Comparison of ENCODE assay signal across 20 cellular contexts in the genomic region with DNA sequence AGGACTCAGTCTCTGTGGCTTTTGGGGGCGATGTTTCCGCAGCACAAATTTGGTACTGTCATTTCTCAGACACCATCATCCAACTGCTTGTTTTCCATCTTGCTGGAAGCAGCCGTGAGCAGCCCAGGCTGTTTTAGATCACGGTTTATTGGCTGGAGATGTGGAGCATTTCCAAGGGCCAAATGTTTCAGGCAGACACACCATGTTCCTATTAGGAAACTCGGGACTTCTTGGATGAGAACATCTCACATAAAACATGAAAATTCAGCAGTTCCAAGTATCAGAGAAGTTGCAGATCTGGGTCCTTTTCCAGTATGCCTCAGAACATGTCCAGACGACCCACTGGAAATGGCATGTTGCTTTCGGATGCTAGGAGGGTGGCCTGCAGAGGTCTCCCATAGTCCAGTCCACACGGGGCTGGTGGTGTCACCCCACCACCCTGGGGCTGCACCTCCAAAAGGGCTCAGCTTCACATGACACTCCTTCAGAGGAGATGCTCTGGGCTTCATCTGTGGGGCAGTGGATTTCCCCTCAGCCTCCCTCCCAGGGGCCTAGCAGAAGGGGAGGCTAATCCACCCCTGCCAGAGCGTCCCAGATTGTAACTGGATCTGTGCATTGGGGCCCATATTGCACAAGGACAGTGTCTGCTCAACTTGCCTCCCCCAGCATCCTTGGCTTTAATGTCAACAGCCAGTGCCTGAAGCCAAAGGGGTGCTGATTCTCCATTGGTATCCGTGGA.
A peak's percentile ranks its signal among the peaks of the same experiment; 100 is the strongest.
DNase-seq lines count a peak whose midpoint lies in the region; ATAC-seq and TF ChIP-seq lines count a peak whose summit lies in the region.
"Had no signal": no experiment of that assay in that cellular context is flagged by ENCODE, and none has a peak within 500 bp of the region (broad histone marks: within the 10 kb centered on the region; RNA-seq: fewer than 3 reads in every experiment).

No MANE protein-coding gene starts in this region.

- CTCF ChIA-PET in MCF 10A (lab: Yijun Ruan, JAX) = interaction anchor here (0.7 kb wide), 1 partner anchor 253 kb away, joined by 3 read pairs; no protein-coding TSS in a partner anchor

- POLR2A ChIA-PET in MCF 10A (lab: Yijun Ruan, JAX) = no interaction called here

- TF ChIP-seq CTCF in breast epithelium (IDR thresholded peaks at IDR 0.05) = no peak
- TF ChIP-seq CTCF in MCF 10A (IDR thresholded peaks at IDR 0.05; ENCODE audit: unreplicated experiment) = no peak
- TF ChIP-seq CTCF in lung (IDR thresholded peaks at IDR 0.05; ENCODE audit: control extremely low read depth, extremely low read depth) = no peak
- peak in 1 of 4 experiments; percentile 6 for TF ChIP-seq CTCF in uterus (IDR thresholded peaks at IDR 0.05)

- no peaks in the 10 kb centered on the region for H3K4me1 Mint-ChIP-seq in MCF 10A (ENCODE audit: insufficient read depth, unreplicated experiment)
- H3K4me1 Mint-ChIP-seq: activated CD4-positive, alpha-beta T cell treated with anti-CD3 and anti-CD28 coated beads, Interleukin-2, amount 10 ng/mL, durations not matched to agents 24 days and 14 days; stimulated activated effector memory CD8-positive, alpha-beta T cell treated with anti-CD3 and anti-CD28 coated beads, Interleukin-12 subunit alpha, Interleukin-12 subunit beta, amount 100 ng/mL, for 72 hours had no signal

- H3K27me3 Mint-ChIP-seq in MCF 10A (ENCODE audit: insufficient read depth, unreplicated experiment) = no peaks in the 10 kb centered on the region
- H3K27me3 Mint-ChIP-seq: activated CD4-positive, alpha-beta T cell treated with anti-CD3 and anti-CD28 coated beads, Interleukin-2, amount 10 ng/mL, durations not matched to agents 24 days and 14 days had no signal

- no peak overlapping the region for H3K27ac Mint-ChIP-seq in MCF 10A (ENCODE audit: low read depth, unreplicated experiment)
- no peak overlapping the region for H3K27ac Mint-ChIP-seq in activated naive CD4-positive, alpha-beta T cell treated with anti-CD3 and anti-CD28 coated beads, Interleukin-2, amount 50 U/mL, for 72 hours
- H3K27ac Mint-ChIP-seq: activated CD4-positive, alpha-beta T cell treated with anti-CD3 and anti-CD28 coated beads, Interleukin-2, amount 10 ng/mL, durations not matched to agents 24 days and 14 days; natural killer cell treated with Interleukin-12 subunit alpha and Interleukin-12 subunit beta and Interleukin-15 and Interleukin-18, amount 100 ng/mL, for 72 hours; stimulated activated effector memory CD8-positive, alpha-beta T cell treated with anti-CD3 and anti-CD28 coated beads, Interleukin-12 subunit alpha, Interleukin-12 subunit beta, amount 100 ng/mL, for 72 hours had no signal

- intact Hi-C loops in breast epithelium (cut with DNase I; ENCODE audit: low total_unique reads) (no loop called here), MCF 10A (cut with micrococcal nuclease) (no loop called here), sciatic nerve (cut with DNase I) (no loop called here), uterus (cut with DNase I; ENCODE audit: low total_unique reads) (loop anchor here (10.0 kb wide), 1 partner anchor 225 kb away; a partner anchor contains a TSS)

- no peaks in the 10 kb centered on the region for H3K36me3 Mint-ChIP-seq in MCF 10A (ENCODE audit: insufficient read depth, unreplicated experiment)
- no peaks in the 10 kb centered on the region for H3K36me3 Mint-ChIP-seq in activated naive CD4-positive, alpha-beta T cell treated with anti-CD3 and anti-CD28 coated beads, Interleukin-2, amount 50 U/mL, for 72 hours
- H3K36me3 Mint-ChIP-seq: natural killer cell treated with Interleukin-12 subunit alpha and Interleukin-12 subunit beta and Interleukin-15 and Interleukin-18, amount 100 ng/mL, for 72 hours; stimulated activated effector memory CD8-positive, alpha-beta T cell treated with anti-CD3 and anti-CD28 coated beads, Interleukin-12 subunit alpha, Interleukin-12 subunit beta, amount 100 ng/mL, for 72 hours had no signal

- BruUV-seq in MCF 10A (replicated peaks; lab: Mats Ljungman, UMichigan) = no TSS peak

- DNase-seq in breast epithelium (ENCODE audit: low spot score in 2 of 2) (peak in 1 of 2 donors; percentile 30), MCF 10A (ENCODE audit: unreplicated experiment) (no peak), lung (ENCODE audit: low spot score) (no peak), sciatic nerve (ENCODE audit: low spot score) (no peak), uterus (peak; percentile 80 to 92), COLO668 (lab: John Stamatoyannopoulos, UW; ENCODE audit: unreplicated experiment) (no peak), NCI-H146 treated with DMSO at 0.1 percent for 48 hours (lab: John Stamatoyannopoulos, UW; ENCODE audit: unreplicated experiment) (no peak)
- DNase-seq in activated naive CD4-positive, alpha-beta T cell treated with anti-CD3 and anti-CD28 coated beads, Interleukin-2, amount 50 U/mL, for 72 hours (ENCODE audit: low spot score in 2 of 2) = no peak
- DNase-seq: activated CD4-positive, alpha-beta T cell treated with anti-CD3 and anti-CD28 coated beads, Interleukin-2, amount 10 ng/mL, durations not matched to agents 24 days and 14 days; activated CD8-positive, alpha-beta memory T cell treated with anti-CD3 and anti-CD28 coated beads, Interleukin-2, amount 50 U/mL, for 48 hours; activated effector memory CD4-positive, alpha-beta T cell treated with Interleukin-2 at 50 U/mL for 16 hours; erythroblast; NCI-H1092 treated with DMSO at 0.1 percent for 48 hours; NCI-H526; SHP77; trophoblast cell had no signal

- H3K36me3 ChIP-seq in breast epithelium (no peaks in the 10 kb centered on the region), lung (ENCODE audit: control insufficient read depth in 2 of 2, insufficient read depth in 2 of 2, low read length in 2 of 2) (no peaks in the 10 kb centered on the region), uterus (no peaks in the 10 kb centered on the region)
- H3K36me3 ChIP-seq: BLaER1, cardiac muscle cell had no signal

- H3K27me3 ChIP-seq in breast epithelium (no peaks in the 10 kb centered on the region), lung (ENCODE audit: control insufficient read depth, insufficient read depth) (no peaks in the 10 kb centered on the region), uterus (no peaks in the 10 kb centered on the region)
- H3K27me3 ChIP-seq: BLaER1, cardiac muscle cell had no signal

- H3K4me3 Mint-ChIP-seq in MCF 10A (ENCODE audit: unreplicated experiment) = no peak overlapping the region
- H3K4me3 Mint-ChIP-seq: activated CD4-positive, alpha-beta T cell treated with anti-CD3 and anti-CD28 coated beads, Interleukin-2, amount 10 ng/mL, durations not matched to agents 24 days and 14 days; natural killer cell treated with Interleukin-12 subunit alpha and Interleukin-12 subunit beta and Interleukin-15 and Interleukin-18, amount 100 ng/mL, for 72 hours; stimulated activated effector memory CD8-positive, alpha-beta T cell treated with anti-CD3 and anti-CD28 coated beads, Interleukin-12 subunit alpha, Interleukin-12 subunit beta, amount 100 ng/mL, for 72 hours had no signal

- H3K27ac ChIP-seq in breast epithelium = peak overlapping the region; percentile 58 to 86
- peak overlapping the region in 1 of 2 donors; percentile 56 for H3K27ac ChIP-seq in lung (ENCODE audit: low read depth in 1 of 2, low read length in 1 of 2)
- H3K27ac ChIP-seq in uterus = peak overlapping the region; percentile 77 to 86
- H3K27ac ChIP-seq: BLaER1, cardiac muscle cell had no signal

- ATAC-seq in lung (ENCODE audit: insufficient read depth, low FRiP score) (peak; percentile 9), sciatic nerve (peak; percentile 80)
- no peak for ATAC-seq in activated naive CD4-positive, alpha-beta T cell treated with anti-CD3 and anti-CD28 coated beads, Interleukin-2, amount 50 U/mL, for 72 hours
- ATAC-seq: natural killer cell treated with Interleukin-12 subunit alpha and Interleukin-12 subunit beta and Interleukin-15 and Interleukin-18, amount 100 ng/mL, for 72 hours; stimulated activated effector memory CD8-positive, alpha-beta T cell treated with anti-CD3 and anti-CD28 coated beads, Interleukin-12 subunit alpha, Interleukin-12 subunit beta, amount 100 ng/mL, for 72 hours had no signal

- H3K4me1 ChIP-seq in breast epithelium (no peaks in the 10 kb centered on the region), lung (ENCODE audit: control insufficient read depth in 2 of 2, insufficient read depth in 2 of 2, low read length in 2 of 2) (no peaks in the 10 kb centered on the region), uterus (peaks cover under 1 to 5% of the 10 kb centered on the region in 2 donors)
- H3K4me1 ChIP-seq: BLaER1 had no signal

- 78 to 82% methylated on average over 10 of the region's 10 CpGs for WGBS in lung, 2 donors

- H3K4me3 ChIP-seq in breast epithelium (no peak overlapping the region), lung (no peak overlapping the region), uterus (no peak overlapping the region)
- H3K4me3 ChIP-seq: BLaER1, cardiac muscle cell had no signal

- peaks cover 34% of the 10 kb centered on the region for H3K9me3 Mint-ChIP-seq in MCF 10A (ENCODE audit: unreplicated experiment)
- H3K9me3 Mint-ChIP-seq in activated naive CD4-positive, alpha-beta T cell treated with anti-CD3 and anti-CD28 coated beads, Interleukin-2, amount 50 U/mL, for 72 hours = peaks cover 6 to 11% of the 10 kb centered on the region in 2 donors
- H3K9me3 Mint-ChIP-seq: activated CD4-positive, alpha-beta T cell treated with anti-CD3 and anti-CD28 coated beads, Interleukin-2, amount 10 ng/mL, durations not matched to agents 24 days and 14 days had no signal

- TF ChIP-seq POLR2A in breast epithelium (IDR thresholded peaks at IDR 0.05) (no peak), uterus (IDR thresholded peaks at IDR 0.05) (no peak)

- H3K9me3 ChIP-seq in breast epithelium (no peaks in the 10 kb centered on the region), lung (ENCODE audit: control insufficient read depth in 2 of 2, insufficient read depth in 1 of 2, low read length in 1 of 2) (peaks cover 0 to 2% of the 10 kb centered on the region in 2 donors), uterus (no peaks in the 10 kb centered on the region)

Comparison
In these comparisons a context has a peak if more than half of its experiments do, and no peak if none do; other contexts are left out.
1. DNase-seq: peak in uterus (2 of 2); none in MCF 10A (single experiment), lung (single experiment), sciatic nerve (single experiment), COLO668 (single experiment), NCI-H146 treated with DMSO at 0.1 percent for 48 hours (single experiment) and activated naive CD4-positive, alpha-beta T cell treated with anti-CD3 and anti-CD28 coated beads, Interleukin-2, amount 50 U/mL, for 72 hours (0 of 2).
2. ATAC-seq: peak in lung (single experiment) and sciatic nerve (single experiment); none in activated naive CD4-positive, alpha-beta T cell treated with anti-CD3 and anti-CD28 coated beads, Interleukin-2, amount 50 U/mL, for 72 hours (0 of 2).